In genomic region chr3:184895350-184895749, GRCh38 we compare ENCODE assay signal across 32 cellular contexts.
"Had no signal": no experiment of that assay in that cellular context is flagged by ENCODE, and none has a peak within 500 bp of the region (broad histone marks: within the 10 kb centered on the region; RNA-seq: fewer than 3 reads in every experiment).

No MANE protein-coding gene starts in this region.

- H3K4me3 ChIP-seq: adrenal gland, ascending aorta, body of pancreas, breast epithelium, cardiac muscle cell had no signal

- H3K36me3 ChIP-seq: adrenal gland, ascending aorta, brain microvascular endothelial cell, breast epithelium, cardiac muscle cell had no signal

- H3K9me3 ChIP-seq: adrenal gland, ascending aorta, body of pancreas, breast epithelium had no signal

- DNase-seq: activated effector memory CD4-positive, alpha-beta T cell treated with anti-CD3 and anti-CD28 coated beads, Interleukin-2, amount 50 U/mL, for 16 hours; activated effector memory CD4-positive, alpha-beta T cell treated with Interleukin-2 at 50 U/mL for 16 hours; activated gamma-delta T cell; activated gamma-delta T cell treated with Interleukin-2 at 50 U/mL for 16 hours; activated naive CD4-positive, alpha-beta T cell; activated naive CD4-positive, alpha-beta T cell treated with anti-CD3 and anti-CD28 coated beads for 36 hours; activated naive CD4-positive, alpha-beta T cell treated with anti-CD3 and anti-CD28 coated beads, Interleukin-2, amount 10 ng/mL, durations not matched to agents 7 days and 5 days; activated naive CD4-positive, alpha-beta T cell treated with anti-CD3 and anti-CD28 coated beads, Interleukin-2, amount 50 U/mL, for 16 hours; activated naive CD4-positive, alpha-beta T cell treated with Interleukin-2 at 50 U/mL for 16 hours; activated naive CD8-positive, alpha-beta T cell treated with anti-CD3 and anti-CD28 coated beads for 36 hours; activated naive CD8-positive, alpha-beta T cell treated with anti-CD3 and anti-CD28 coated beads, Interleukin-2, amount 10 ng/mL, durations not matched to agents 7 days and 5 days; activated naive CD8-positive, alpha-beta T cell treated with anti-CD3 and anti-CD28 coated beads, Interleukin-2, amount 50 U/mL, for 24 hours; activated T-cell treated with anti-CD3 and anti-CD28 coated beads, Interleukin-2, amount 50 U/mL, for 1 hour; activated T-cell treated with anti-CD3 and anti-CD28 coated beads, Interleukin-2, amount 50 U/mL, for 24 hours; activated T-cell treated with anti-CD3 and anti-CD28 coated beads, Interleukin-2, amount 50 U/mL, for 4 hours; activated T-cell treated with anti-CD3 and anti-CD28 coated beads, Interleukin-2, amount 50 U/mL, for 48 hours; activated T-cell treated with anti-CD3 and anti-CD28 coated beads, Interleukin-2, amount 50 U/mL, for 72 hours; adrenal gland; amniotic stem cell; anterior cingulate cortex; aorta; body of pancreas; brain microvascular endothelial cell; central memory CD4-positive, alpha-beta T cell; cerebellar nuclear complex had no signal

- H3K4me1 ChIP-seq: adrenal gland, ascending aorta, body of pancreas, breast epithelium had no signal

- H3K27ac ChIP-seq: adrenal gland, ascending aorta, body of pancreas, brain microvascular endothelial cell, breast epithelium, cardiac muscle cell had no signal

- ATAC-seq: activated naive CD4-positive, alpha-beta T cell treated with anti-CD3 and anti-CD28 coated beads, Interleukin-2, amount 50 U/mL, for 72 hours; activated naive CD8-positive, alpha-beta T cell treated with anti-CD3 and anti-CD28 coated beads, Interleukin-2, amount 50 U/mL, for 24 hours; activated T-cell treated with anti-CD3 and anti-CD28 coated beads, Interleukin-2, amount 50 U/mL, for 4 hours; activated T-cell treated with anti-CD3 and anti-CD28 coated beads, Interleukin-2, amount 50 U/mL, for 72 hours; activated T-helper 17 cell treated with anti-CD3 and anti-CD28 coated beads, Interleukin-2, amount 50 U/mL, for 72 hours; body of pancreas had no signal

- FAIRE-seq: astrocyte, bronchial epithelial cell had no signal

- H3K27me3 ChIP-seq: adrenal gland, ascending aorta, body of pancreas, brain microvascular endothelial cell, breast epithelium, cardiac muscle cell had no signal
